In genomic region chr2:143429932-143430331, GRCh38 we compare ENCODE assay signal across 19 cellular contexts.
A peak's percentile ranks its signal among the peaks of the same experiment; 100 is the strongest.
DNase-seq lines count a peak whose midpoint lies in the region; ATAC-seq and TF ChIP-seq lines count a peak whose summit lies in the region.
"Had no signal": no experiment of that assay in that cellular context is flagged by ENCODE, and none has a peak within 500 bp of the region (broad histone marks: within the 10 kb centered on the region; RNA-seq: fewer than 3 reads in every experiment).

No MANE protein-coding gene starts in this region.

- no peak for TF ChIP-seq RAD21 in Ishikawa (IDR thresholded peaks at IDR 0.05; ENCODE audit: low read depth)

- POLR2A ChIA-PET in CD4-positive, alpha-beta T cell (lab: Charles Lee) = no interaction called here

- H3K4me3 Mint-ChIP-seq in CD4-positive, alpha-beta T cell = no peak overlapping the region
- H3K4me3 Mint-ChIP-seq: activated CD8-positive, alpha-beta memory T cell treated with anti-CD3 and anti-CD28 coated beads, Interleukin-2, amount 10 ng/mL, durations not matched to agents 7 days and 5 days; brain; endodermal cell had no signal

- intact Hi-C loops in CD4-positive, alpha-beta T cell (cut with DNase I, micrococcal nuclease) = no loop called here

- no peaks in the 10 kb centered on the region for H3K9me3 ChIP-seq in CD4-positive, alpha-beta T cell (ENCODE audit: control insufficient read depth, low read length)
- H3K9me3 ChIP-seq: heart left ventricle had no signal

- no peak for DNase-seq in CD4-positive, alpha-beta T cell
- peak; percentile 69 to 72 for DNase-seq in cardiac fibroblast (ENCODE audit: low read depth in 2 of 2)
- DNase-seq in iris pigment epithelial cell (ENCODE audit: low read depth) = peak; percentile 57
- no peak for DNase-seq in cerebellar cortex (ENCODE audit: low spot score)
- no peak for DNase-seq in NCI-H1436 treated with DMSO at 0.1 percent for 48 hours (lab: John Stamatoyannopoulos, UW)
- no peak for DNase-seq in kidney glomerular epithelial cell (lab: John Stamatoyannopoulos, UW)
- DNase-seq: activated CD8-positive, alpha-beta memory T cell treated with anti-CD3 and anti-CD28 coated beads, Interleukin-2, amount 10 ng/mL, durations not matched to agents 7 days and 5 days; activated effector memory CD4-positive, alpha-beta T cell treated with anti-CD3 and anti-CD28 coated beads, Interleukin-2, amount 50 U/mL, for 16 hours; endodermal cell; heart left ventricle; NCI-H1417; NCI-H226; SHP77; T-helper 2 cell had no signal

- CTCF ChIA-PET in CD4-positive, alpha-beta T cell (lab: Charles Lee) = interaction anchor here (0.7 kb wide), 1 partner anchor 371 kb away, joined by 3 read pairs; no protein-coding TSS in a partner anchor

- TF ChIP-seq CTCF in CD4-positive, alpha-beta T cell (IDR thresholded peaks at IDR 0.05) = no peak
- no peak for TF ChIP-seq CTCF in cardiac fibroblast (IDR thresholded peaks at IDR 0.05; ENCODE audit: low read depth, low read length)

- H3K27me3 Mint-ChIP-seq in CD4-positive, alpha-beta T cell = no peaks in the 10 kb centered on the region
- H3K27me3 Mint-ChIP-seq: activated CD8-positive, alpha-beta memory T cell treated with anti-CD3 and anti-CD28 coated beads, Interleukin-2, amount 10 ng/mL, durations not matched to agents 7 days and 5 days; brain had no signal

- H3K27ac Mint-ChIP-seq in CD4-positive, alpha-beta T cell = peak overlapping the region; percentile 11
- H3K27ac Mint-ChIP-seq: activated CD8-positive, alpha-beta memory T cell treated with anti-CD3 and anti-CD28 coated beads, Interleukin-2, amount 10 ng/mL, durations not matched to agents 7 days and 5 days; brain; endodermal cell had no signal

- H3K27ac ChIP-seq in CD4-positive, alpha-beta T cell (ENCODE audit: low read depth, low read length) = no peak overlapping the region
- H3K27ac ChIP-seq: parathyroid adenoma had no signal

- H3K4me1 Mint-ChIP-seq in CD4-positive, alpha-beta T cell (ENCODE audit: low read depth) = peaks cover 90% of the 10 kb centered on the region
- H3K4me1 Mint-ChIP-seq: endodermal cell had no signal

- H3K4me3 ChIP-seq in cardiac fibroblast (replicated peaks in 1 of 2; ENCODE audit: low read depth in 2 of 2, low read length in 2 of 2) = no peak overlapping the region
- H3K4me3 ChIP-seq: heart left ventricle had no signal

- no peaks in the 10 kb centered on the region for H3K27me3 ChIP-seq in CD4-positive, alpha-beta T cell (ENCODE audit: control insufficient read depth, insufficient read depth, low read length)
- H3K27me3 ChIP-seq: heart left ventricle had no signal

- peaks cover 17% of the 10 kb centered on the region for H3K36me3 Mint-ChIP-seq in CD4-positive, alpha-beta T cell (ENCODE audit: low read depth)
- H3K36me3 Mint-ChIP-seq: brain had no signal

- no peaks in the 10 kb centered on the region for H3K9me3 Mint-ChIP-seq in CD4-positive, alpha-beta T cell
- H3K9me3 Mint-ChIP-seq: brain, endodermal cell had no signal

- no peak for TF ChIP-seq EP300 in Ishikawa (IDR thresholded peaks at IDR 0.05; ENCODE audit: borderline replicate concordance)

- no peak for ATAC-seq in CD4-positive, alpha-beta T cell (ENCODE audit: poor library complexity)
- no peak for ATAC-seq in HG02981 (IDR thresholded peaks at IDR 0.05; ENCODE audit: unreplicated experiment)
- ATAC-seq: activated CD4-positive, CD25-positive, alpha-beta regulatory T cell treated with anti-CD3 and anti-CD28 coated beads, Interleukin-2, amount 50 U/mL, for 24 hours; activated CD8-positive, alpha-beta memory T cell treated with anti-CD3 and anti-CD28 coated beads, Interleukin-2, amount 10 ng/mL, durations not matched to agents 7 days and 5 days had no signal

TF ChIP-seq in Ishikawa, 13 proteins besides CTCF, POLR2A, EP300 and RAD21:
- TF ChIP-seq CREB1 (IDR thresholded peaks at IDR 0.05; ENCODE audit: low read depth) (no peak), NFIC (IDR thresholded peaks at IDR 0.05) (peak; percentile 50; the same call in 1 of the 2 replicates)

Comparison
In these comparisons a context has a peak if more than half of its experiments do, and no peak if none do; other contexts are left out.
1. DNase-seq: peak in cardiac fibroblast (2 of 2) and iris pigment epithelial cell (single experiment); none in CD4-positive, alpha-beta T cell (0 of 10), cerebellar cortex (single experiment), NCI-H1436 treated with DMSO at 0.1 percent for 48 hours (single experiment) and kidney glomerular epithelial cell (single experiment).